8 cellular contexts compared by ENCODE assay signal in the genomic region with DNA sequence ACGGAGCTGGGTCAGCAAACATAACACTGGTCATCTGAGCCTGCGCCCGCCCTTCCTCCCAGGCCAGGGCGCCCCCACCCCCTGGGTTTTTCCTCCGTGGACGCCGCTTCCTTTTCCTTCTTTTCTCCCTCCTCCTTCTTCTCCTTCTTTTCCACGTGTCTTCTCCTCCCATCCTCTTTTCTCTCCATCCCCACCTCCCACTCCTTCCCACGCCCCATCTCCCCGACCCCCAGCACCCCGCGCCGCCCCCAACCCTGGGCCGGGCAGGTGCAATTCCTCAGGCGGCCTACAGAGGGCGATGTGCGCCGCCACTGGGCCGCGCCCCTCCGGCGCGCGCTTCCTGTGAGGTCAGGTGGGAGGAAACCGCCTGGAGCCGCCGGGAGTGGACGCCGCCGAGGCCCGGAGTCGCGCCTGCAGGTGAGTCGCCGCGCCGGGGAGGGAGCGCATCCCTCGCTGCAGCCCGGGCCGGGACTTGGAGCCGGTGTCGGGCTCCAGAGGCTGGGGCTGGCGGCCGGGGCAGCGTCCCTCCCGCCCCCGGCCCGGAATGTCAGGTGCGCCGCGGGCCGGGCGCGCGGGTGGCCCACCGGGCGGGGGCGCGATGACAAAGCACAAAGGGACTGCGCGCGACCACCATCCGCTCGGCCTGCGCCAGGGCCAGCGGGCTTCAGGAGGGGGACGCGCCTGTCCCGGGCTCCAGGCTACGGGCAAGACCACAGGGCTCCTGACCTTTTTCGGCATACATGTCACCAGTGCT. TPM values are rescaled to one million over a fixed set of nuclear protein-coding genes. Genes with fewer than 3 reads are reported as not detected.
DNase-seq lines count a peak whose midpoint lies in the region; ATAC-seq and TF ChIP-seq lines count a peak whose summit lies in the region.

A gene with protein sequence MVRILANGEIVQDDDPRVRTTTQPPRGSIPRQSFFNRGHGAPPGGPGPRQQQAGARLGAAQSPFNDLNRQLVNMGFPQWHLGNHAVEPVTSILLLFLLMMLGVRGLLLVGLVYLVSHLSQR (plus strand): TSS at position 351 of the 754 bp plus-strand sequence. CDS start 1,497 bp downstream, outside the sequence.

- peak within 1 kb of the TSS; percentile 82 for H2BK12ac ChIP-seq in neuronal stem cell (ENCODE audit: low read length)

- H3K4me2 ChIP-seq in neuronal stem cell (ENCODE audit: insufficient read depth, low read length, poor library complexity, severe bottlenecking), result peak within 1 kb of the TSS; percentile 82

- peak within 1 kb of the TSS; percentile 83 for H3K9ac ChIP-seq in neuronal stem cell (ENCODE audit: low read depth, low read length, poor library complexity)

- DNase-seq in AG10803 (ENCODE audit: low read depth), result no peak
- peak; percentile 23 for DNase-seq in NCI-H748 treated with DMSO at 0.1 percent for 48 hours (lab: John Stamatoyannopoulos, UW)
- peak; percentile 68 for DNase-seq in activated T-helper 1 cell treated with Interleukin-2 at 50 U/mL for 16 hours (ENCODE audit: low read depth)
- peak; percentile 12 for DNase-seq in fibroblast of pulmonary artery (ENCODE audit: low read depth)
- DNase-seq in neuronal stem cell (ENCODE audit: low spot score), result peak; percentile 67
- DNase-seq in stromal cell of bone marrow (ENCODE audit: low read depth), result peak; percentile 8

- H2AK5ac ChIP-seq in neuronal stem cell (ENCODE audit: low read depth, low read length), result peak within 1 kb of the TSS; percentile 94

- peak within 1 kb of the TSS; percentile 41 for H3K4ac ChIP-seq in neuronal stem cell (ENCODE audit: low read length)

- ATAC-seq in GM21786 (IDR thresholded peaks at IDR 0.05; ENCODE audit: unreplicated experiment) (peak; percentile 62), HG03469 (IDR thresholded peaks at IDR 0.05; ENCODE audit: unreplicated experiment) (no peak)

- H3K14ac ChIP-seq in neuronal stem cell (ENCODE audit: low read length), result peak within 1 kb of the TSS; percentile 64

- H3K23ac ChIP-seq in neuronal stem cell (ENCODE audit: low read depth, low read length, poor library complexity), result peak within 1 kb of the TSS; percentile 75

- peak within 1 kb of the TSS; percentile 87 for H2AFZ ChIP-seq in neuronal stem cell (ENCODE audit: low read length)

- H3K4me1 ChIP-seq in neuronal stem cell (ENCODE audit: control insufficient read depth in 2 of 2, insufficient read depth in 1 of 2, low read depth in 1 of 2, low read length in 2 of 2), result peaks cover 2 to 6% of the 10 kb centered on the region in 2 donors

- WGBS in neuronal stem cell (ENCODE audit: extremely low coverage in 2 of 2, insufficient read length in 2 of 2, insufficient replicate concordance in 1 of 2), 2 donors, result no CpG with 5 or more reads among the region's 72 CpGs

- H4K8ac ChIP-seq in neuronal stem cell (ENCODE audit: low read depth, low read length), result no peak within 1 kb of the TSS

- peak within 1 kb of the TSS; percentile 85 for H2BK120ac ChIP-seq in neuronal stem cell (ENCODE audit: low read depth, low read length)

- peak within 1 kb of the TSS; percentile 93 for H3K18ac ChIP-seq in neuronal stem cell (ENCODE audit: low read length)

- H3K27me3 ChIP-seq in neuronal stem cell (ENCODE audit: control insufficient read depth in 3 of 3, insufficient read depth in 3 of 3, low read depth in 1 of 3, low read length in 3 of 3), result peaks cover 0 to 7% (median 0%) of the 10 kb centered on the region in 3 experiments

- peak within 1 kb of the TSS; percentile 22 for H2BK5ac ChIP-seq in neuronal stem cell (ENCODE audit: low read length)

- no peaks in the 10 kb centered on the region for H3K9me3 ChIP-seq in neuronal stem cell (replicated peaks in 1 of 2; ENCODE audit: control insufficient read depth in 2 of 2, insufficient read depth in 1 of 2, low read depth in 1 of 2, low read length in 2 of 2)

- H4K91ac ChIP-seq in neuronal stem cell (ENCODE audit: low read depth, low read length, poor library complexity), result no peak within 1 kb of the TSS

- TF ChIP-seq CTCF in AG10803 (conservative IDR thresholded peaks at IDR 0.05; ENCODE audit: low read length) (peak; percentile 53), fibroblast of pulmonary artery (IDR thresholded peaks at IDR 0.05; ENCODE audit: low read length, missing control alignments) (peak; percentile 40)

- no peak within 1 kb of the TSS for H3K27ac ChIP-seq in neuronal stem cell (replicated peaks; ENCODE audit: low read length)

- no peak within 1 kb of the TSS for H3K4me3 ChIP-seq in AG10803 (ENCODE audit: low read length)
- H3K4me3 ChIP-seq in fibroblast of pulmonary artery (replicated peaks; ENCODE audit: low read depth, low read length), result no peak within 1 kb of the TSS
- H3K4me3 ChIP-seq in neuronal stem cell (ENCODE audit: low read length in 2 of 2), result peak within 1 kb of the TSS; percentile 51 to 91

- peak within 1 kb of the TSS; percentile 88 for H2BK15ac ChIP-seq in neuronal stem cell (ENCODE audit: low read length)

- H3K36me3 ChIP-seq in neuronal stem cell (replicated peaks in 1 of 2; ENCODE audit: control insufficient read depth in 2 of 2, insufficient read depth in 2 of 2, low read length in 2 of 2), result peaks cover 20 to 24% of the 10 kb centered on the region in 2 donors

- H3K79me1 ChIP-seq in neuronal stem cell (ENCODE audit: low read depth, low read length), result peaks cover 7% of the 10 kb centered on the region

RNA-seq across cellular contexts. Expression of the gene that starts here (rescaled TPM):
- polyA plus RNA-seq in neuronal stem cell (2013, experiment 1 of 2), result 21.0 TPM
- polyA plus RNA-seq in neuronal stem cell (2013, experiment 2 of 2), result 22.3 TPM

Comparison
In these comparisons a context has a peak if more than half of its experiments do, and no peak if none do; other contexts are left out.
1. H3K4me3 ChIP-seq: peak in neuronal stem cell (2 of 2); none in AG10803 (single experiment) and fibroblast of pulmonary artery (single experiment).